8 cellular contexts compared by ENCODE assay signal in genomic region chr14:20681348-20682126, GRCh38. TPM values are rescaled to one million over a fixed set of nuclear protein-coding genes. Genes with fewer than 3 reads are reported as not detected.
A peak's percentile ranks its signal among the peaks of the same experiment; 100 is the strongest.
DNase-seq lines count a peak whose midpoint lies in the region; ATAC-seq and TF ChIP-seq lines count a peak whose summit lies in the region.

No MANE protein-coding gene starts in this region.

- ATAC-seq in HG02884 (IDR thresholded peaks at IDR 0.05; ENCODE audit: unreplicated experiment) (peak; percentile 22), GM19463 (IDR thresholded peaks at IDR 0.05; ENCODE audit: unreplicated experiment) (no peak)

- WGBS in lower leg skin, 2 donors = 1% methylated on average over 25 of the region's 25 CpGs

- intact Hi-C loops in lower leg skin (cut with DNase I; ENCODE audit: low total_unique reads) = loop anchor here (5.0 to 10.0 kb wide), 2 partner anchors 217 to 349 kb away; partner anchors contain the start of genes CCNB1IP1, PIP4P1 and PNP

- peak; percentile 68 for DNase-seq in GM04504 (ENCODE audit: low read depth)
- DNase-seq in NCI-H526 treated with DMSO at 0.1 percent for 48 hours (lab: John Stamatoyannopoulos, UW) = peak; percentile 60
- peak; percentile 87 to 91 for DNase-seq in activated CD4-positive, alpha-beta T cell treated with anti-CD3 and anti-CD28 coated beads, Interleukin-2, amount 50 U/mL, for 24 hours (ENCODE audit: low read depth in 1 of 2, low spot score in 1 of 2)
- peak; percentile 92 for DNase-seq in ecto neural progenitor cell (ENCODE audit: low spot score)
- DNase-seq in lower leg skin (ENCODE audit: low spot score in 2 of 2) = peak; percentile 90 to 96
- peak; percentile 89 for DNase-seq in stimulated activated CD4-positive, alpha-beta T cell treated with anti-CD3 and anti-CD28 coated beads, Interleukin-4, amount 100 ng/mL, for 24 hours

- no peak for TF ChIP-seq CTCF in lower leg skin (IDR thresholded peaks at IDR 0.05)

- TF ChIP-seq POLR2A in lower leg skin (IDR thresholded peaks at IDR 0.05) = no peak

- peak overlapping the region; percentile 29 for H3K4me3 ChIP-seq in lower leg skin (ENCODE audit: low read depth, poor library complexity, severe bottlenecking)

RNA-seq across cellular contexts. Expression of gene RNASE4, which starts 2.8 kb away (rescaled TPM):
- 100 to 1,000 TPM in 2 of 4 donors, 10 to 100 TPM in 2; 67.3 to 102 (median 90.6) TPM for total RNA-seq in lower leg skin

RNA-seq across cellular contexts. Expression of gene ANG, which starts 7.0 kb away (rescaled TPM):
- total RNA-seq in lower leg skin = 10 to 100 TPM; 19.8 to 45.5 (median 32.1) TPM

RNA-seq across cellular contexts. Expression of gene OR6S1, which starts 40.0 kb away (rescaled TPM):
- total RNA-seq in lower leg skin = not detected
